17 cellular contexts compared by ENCODE assay signal in genomic region chr2:128004509-128004908, GRCh38. TPM values are rescaled to one million over a fixed set of nuclear protein-coding genes. Genes with fewer than 3 reads are reported as not detected.
DNase-seq lines count a peak whose midpoint lies in the region; ATAC-seq and TF ChIP-seq lines count a peak whose summit lies in the region.
"Had no signal": no experiment of that assay in that cellular context is flagged by ENCODE, and none has a peak within 500 bp of the region (broad histone marks: within the 10 kb centered on the region; RNA-seq: fewer than 3 reads in every experiment).

No MANE protein-coding gene starts in this region.

- TF ChIP-seq CTCF in progenitor cell of endocrine pancreas (IDR thresholded peaks at IDR 0.05; ENCODE audit: unreplicated experiment) = no peak
- no peak for TF ChIP-seq CTCF in type B pancreatic cell (conservative IDR thresholded peaks at IDR 0.05)

- H3K27ac Mint-ChIP-seq in activated naive CD4-positive, alpha-beta T cell treated with anti-CD3 and anti-CD28 coated beads, Interleukin-2, amount 50 U/mL, for 24 hours = peak overlapping the region; percentile 37
- H3K27ac Mint-ChIP-seq in T-helper 17 cell (no peak overlapping the region), progenitor cell of endocrine pancreas (peak overlapping the region; percentile 4), type B pancreatic cell (no peak overlapping the region)
- H3K27ac Mint-ChIP-seq in activated T-helper 17 cell treated with anti-CD3 and anti-CD28 coated beads, Interleukin-2, amount 50 U/mL, for 72 hours = peak overlapping the region; percentile 1
- H3K27ac Mint-ChIP-seq: GM23338, H9 had no signal

- no peak overlapping the region for H3K4me3 Mint-ChIP-seq in activated naive CD4-positive, alpha-beta T cell treated with anti-CD3 and anti-CD28 coated beads, Interleukin-2, amount 50 U/mL, for 24 hours
- H3K4me3 Mint-ChIP-seq in T-helper 17 cell (peak overlapping the region; percentile 55), progenitor cell of endocrine pancreas (ENCODE audit: low read depth) (no peak overlapping the region), type B pancreatic cell (no peak overlapping the region)
- H3K4me3 Mint-ChIP-seq in activated T-helper 17 cell treated with anti-CD3 and anti-CD28 coated beads, Interleukin-2, amount 50 U/mL, for 72 hours = no peak overlapping the region
- H3K4me3 Mint-ChIP-seq: GM23338, H9 had no signal

- H3K9me3 Mint-ChIP-seq in activated naive CD4-positive, alpha-beta T cell treated with anti-CD3 and anti-CD28 coated beads, Interleukin-2, amount 50 U/mL, for 24 hours = no peaks in the 10 kb centered on the region
- no peaks in the 10 kb centered on the region for H3K9me3 Mint-ChIP-seq in activated T-helper 17 cell treated with anti-CD3 and anti-CD28 coated beads, Interleukin-2, amount 50 U/mL, for 72 hours
- H3K9me3 Mint-ChIP-seq in progenitor cell of endocrine pancreas (ENCODE audit: low read depth) (no peaks in the 10 kb centered on the region), type B pancreatic cell (no peaks in the 10 kb centered on the region)
- H3K9me3 Mint-ChIP-seq: CD4-positive, alpha-beta memory T cell; GM23338; H9 had no signal

- H3K36me3 Mint-ChIP-seq in activated naive CD4-positive, alpha-beta T cell treated with anti-CD3 and anti-CD28 coated beads, Interleukin-2, amount 50 U/mL, for 24 hours = peaks cover 19% of the 10 kb centered on the region
- H3K36me3 Mint-ChIP-seq in T-helper 17 cell (ENCODE audit: low read depth) (peaks cover 17% of the 10 kb centered on the region), progenitor cell of endocrine pancreas (ENCODE audit: insufficient read depth) (peaks cover 28% of the 10 kb centered on the region), type B pancreatic cell (peaks cover 33% of the 10 kb centered on the region)
- peaks cover 98% of the 10 kb centered on the region for H3K36me3 Mint-ChIP-seq in activated T-helper 17 cell treated with anti-CD3 and anti-CD28 coated beads, Interleukin-2, amount 50 U/mL, for 72 hours (ENCODE audit: low read depth)

- H3K27me3 Mint-ChIP-seq in activated naive CD4-positive, alpha-beta T cell treated with anti-CD3 and anti-CD28 coated beads, Interleukin-2, amount 50 U/mL, for 24 hours = no peaks in the 10 kb centered on the region
- H3K27me3 Mint-ChIP-seq in T-helper 17 cell (no peaks in the 10 kb centered on the region), progenitor cell of endocrine pancreas (no peaks in the 10 kb centered on the region), type B pancreatic cell (no peaks in the 10 kb centered on the region)
- H3K27me3 Mint-ChIP-seq in activated T-helper 17 cell treated with anti-CD3 and anti-CD28 coated beads, Interleukin-2, amount 50 U/mL, for 72 hours = no peaks in the 10 kb centered on the region
- H3K27me3 Mint-ChIP-seq: CD4-positive, alpha-beta memory T cell had no signal

- H3K4me1 Mint-ChIP-seq in activated naive CD4-positive, alpha-beta T cell treated with anti-CD3 and anti-CD28 coated beads, Interleukin-2, amount 50 U/mL, for 24 hours = no peaks in the 10 kb centered on the region
- peaks cover 7% of the 10 kb centered on the region for H3K4me1 Mint-ChIP-seq in T-helper 17 cell
- H3K4me1 Mint-ChIP-seq in activated T-helper 17 cell treated with anti-CD3 and anti-CD28 coated beads, Interleukin-2, amount 50 U/mL, for 72 hours = peaks cover 5% of the 10 kb centered on the region
- no peaks in the 10 kb centered on the region for H3K4me1 Mint-ChIP-seq in progenitor cell of endocrine pancreas (ENCODE audit: low read depth)
- H3K4me1 Mint-ChIP-seq in type B pancreatic cell (ENCODE audit: unreplicated experiment) = no peaks in the 10 kb centered on the region
- H3K4me1 Mint-ChIP-seq: GM23338, H9 had no signal

- no peak for DNase-seq in activated naive CD4-positive, alpha-beta T cell treated with Interleukin-2 at 50 U/mL for 16 hours
- DNase-seq in T-helper 17 cell (no peak), progenitor cell of endocrine pancreas (ENCODE audit: low spot score, unreplicated experiment) (no peak), type B pancreatic cell (ENCODE audit: extremely low spot score, unreplicated experiment) (no peak)
- DNase-seq: C1 segment of cervical spinal cord; Calu3; CD4-positive, alpha-beta memory T cell; COR-L47; DMS53; DMS79 treated with DMSO at 0.1 percent for 48 hours; GF-D8; H9 had no signal

- ATAC-seq in T-helper 17 cell = no peak
- no peak for ATAC-seq in activated T-helper 17 cell treated with anti-CD3 and anti-CD28 coated beads, Interleukin-2, amount 50 U/mL, for 72 hours (replicated peaks)
- no peak for ATAC-seq in HG03571 (IDR thresholded peaks at IDR 0.05; ENCODE audit: unreplicated experiment)
- ATAC-seq: GM23338, HCT116 had no signal

- H3K9me3 ChIP-seq in T-helper 17 cell (ENCODE audit: control insufficient read depth, low read length, poor library complexity, severe bottlenecking) = no peaks in the 10 kb centered on the region

RNA-seq across cellular contexts. Expression of gene SAP130, which starts 23.4 kb away (rescaled TPM):
- total RNA-seq in T-helper 17 cell = 10 to 100 TPM; 31.9 to 34.1 TPM
- total RNA-seq in activated T-helper 17 cell treated with anti-CD3 and anti-CD28 coated beads, Interleukin-2, amount 50 U/mL, for 72 hours = 10 to 100 TPM; 27.6 to 28.5 TPM
- 43.5 and 45.3 TPM in 2 replicates for total RNA-seq in progenitor cell of endocrine pancreas
- 27.6 and 41.9 TPM in 2 replicates for total RNA-seq in type B pancreatic cell (ENCODE audit: low replicate concordance)

Comparison
In these comparisons a context has a peak if more than half of its experiments do, and no peak if none do; other contexts are left out.
1. H3K27ac Mint-ChIP-seq: peak in activated naive CD4-positive, alpha-beta T cell treated with anti-CD3 and anti-CD28 coated beads, Interleukin-2, amount 50 U/mL, for 24 hours (single experiment), activated T-helper 17 cell treated with anti-CD3 and anti-CD28 coated beads, Interleukin-2, amount 50 U/mL, for 72 hours (single experiment) and progenitor cell of endocrine pancreas (single experiment); none in T-helper 17 cell (single experiment) and type B pancreatic cell (single experiment).